In genomic region chr6:131924881-131925474, GRCh38 we compare ENCODE assay signal across 1 cellular context.
TF ChIP-seq lines count a peak whose summit lies in the region.

No MANE protein-coding gene starts in this region.

TF ChIP-seq in HepG2, 621 proteins besides CTCF, POLR2A, EP300 and RAD21 (continued from another document):
- TF ChIP-seq ATF6 (CRISPR knock-in tag; conservative IDR thresholded peaks at IDR 0.05) (0 out of 2 replicates have a peak, but pooled peaks have one; percentile 32), ATAD3A (CRISPR knock-in tag; IDR thresholded peaks at IDR 0.05) (no peak), ZNF75D (CRISPR knock-in tag; IDR thresholded peaks at IDR 0.05; ENCODE audit: borderline replicate concordance) (no peak), REXO4 (CRISPR knock-in tag; IDR thresholded peaks at IDR 0.05; ENCODE audit: borderline replicate concordance) (no peak), SAP130 (CRISPR knock-in tag; IDR thresholded peaks at IDR 0.05; ENCODE audit: low read depth) (0 out of 2 replicates have a peak, but pooled peaks have one; percentile 21), SMAD3 (CRISPR knock-in tag; IDR thresholded peaks at IDR 0.05) (no peak), RXRB (CRISPR knock-in tag; IDR thresholded peaks at IDR 0.05; ENCODE audit: borderline replicate concordance) (0 out of 2 replicates have a peak, but pooled peaks have one; percentile 52), KLF16 (CRISPR knock-in tag; IDR thresholded peaks at IDR 0.05) (0 out of 4 replicates have a peak, but pooled peaks of 1 of the 2 experiments have one; percentile 50), JUNB (CRISPR knock-in tag; IDR thresholded peaks at IDR 0.05; ENCODE audit: borderline replicate concordance) (no peak), ZNF746 (CRISPR knock-in tag; IDR thresholded peaks at IDR 0.05) (no peak), HMG20A (CRISPR knock-in tag; IDR thresholded peaks at IDR 0.05; ENCODE audit: borderline replicate concordance) (0 out of 2 replicates have a peak, but pooled peaks have one; percentile 17), CHD2 (IDR thresholded peaks at IDR 0.05; ENCODE audit: low read depth, low read length) (no peak), CHD4 (IDR thresholded peaks at IDR 0.05; ENCODE audit: borderline replicate concordance, low read length) (peak; percentile 27; the same call in 1 of the 2 replicates), ZBTB8A (CRISPR knock-in tag; IDR thresholded peaks at IDR 0.05; ENCODE audit: borderline replicate concordance, low read depth) (no peak), PTBP1 (IDR thresholded peaks at IDR 0.05; ENCODE audit: low read depth, low read length, poor library complexity, severe bottlenecking) (no peak), ZSCAN22 (CRISPR knock-in tag; IDR thresholded peaks at IDR 0.05) (no peak), RCOR2 (CRISPR knock-in tag; IDR thresholded peaks at IDR 0.05) (no peak)
- TF ChIP-seq, protein P1, sequence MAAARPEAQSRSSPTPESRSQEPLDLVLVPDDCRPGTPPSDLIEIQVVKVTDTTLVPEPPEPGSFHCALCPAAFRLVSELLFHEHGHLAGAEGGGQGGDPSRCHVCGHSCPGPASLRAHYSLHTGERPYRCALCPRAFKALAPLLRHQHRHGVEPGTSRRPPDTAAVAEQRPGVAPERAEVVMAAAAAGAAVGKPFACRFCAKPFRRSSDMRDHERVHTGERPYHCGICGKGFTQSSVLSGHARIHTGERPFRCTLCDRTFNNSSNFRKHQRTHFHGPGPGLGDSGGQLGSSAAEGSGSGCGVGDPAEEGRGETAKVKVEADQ (CRISPR knock-in tag; IDR thresholded peaks at IDR 0.05; ENCODE audit: borderline replicate concordance) = no peak
- TF ChIP-seq, protein P2, sequence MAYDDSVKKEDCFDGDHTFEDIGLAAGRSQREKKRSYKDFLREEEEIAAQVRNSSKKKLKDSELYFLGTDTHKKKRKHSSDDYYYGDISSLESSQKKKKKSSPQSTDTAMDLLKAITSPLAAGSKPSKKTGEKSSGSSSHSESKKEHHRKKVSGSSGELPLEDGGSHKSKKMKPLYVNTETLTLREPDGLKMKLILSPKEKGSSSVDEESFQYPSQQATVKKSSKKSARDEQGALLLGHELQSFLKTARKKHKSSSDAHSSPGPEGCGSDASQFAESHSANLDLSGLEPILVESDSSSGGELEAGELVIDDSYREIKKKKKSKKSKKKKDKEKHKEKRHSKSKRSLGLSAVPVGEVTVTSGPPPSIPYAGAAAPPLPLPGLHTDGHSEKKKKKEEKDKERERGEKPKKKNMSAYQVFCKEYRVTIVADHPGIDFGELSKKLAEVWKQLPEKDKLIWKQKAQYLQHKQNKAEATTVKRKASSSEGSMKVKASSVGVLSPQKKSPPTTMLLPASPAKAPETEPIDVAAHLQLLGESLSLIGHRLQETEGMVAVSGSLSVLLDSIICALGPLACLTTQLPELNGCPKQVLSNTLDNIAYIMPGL (CRISPR knock-in tag; IDR thresholded peaks at IDR 0.05; ENCODE audit: borderline replicate concordance in 1 of 2, low read depth in 1 of 2) = peak in 1 of 2 experiments; percentile 42; a peak in 1 of 4 replicates
- TF ChIP-seq, protein P3, sequence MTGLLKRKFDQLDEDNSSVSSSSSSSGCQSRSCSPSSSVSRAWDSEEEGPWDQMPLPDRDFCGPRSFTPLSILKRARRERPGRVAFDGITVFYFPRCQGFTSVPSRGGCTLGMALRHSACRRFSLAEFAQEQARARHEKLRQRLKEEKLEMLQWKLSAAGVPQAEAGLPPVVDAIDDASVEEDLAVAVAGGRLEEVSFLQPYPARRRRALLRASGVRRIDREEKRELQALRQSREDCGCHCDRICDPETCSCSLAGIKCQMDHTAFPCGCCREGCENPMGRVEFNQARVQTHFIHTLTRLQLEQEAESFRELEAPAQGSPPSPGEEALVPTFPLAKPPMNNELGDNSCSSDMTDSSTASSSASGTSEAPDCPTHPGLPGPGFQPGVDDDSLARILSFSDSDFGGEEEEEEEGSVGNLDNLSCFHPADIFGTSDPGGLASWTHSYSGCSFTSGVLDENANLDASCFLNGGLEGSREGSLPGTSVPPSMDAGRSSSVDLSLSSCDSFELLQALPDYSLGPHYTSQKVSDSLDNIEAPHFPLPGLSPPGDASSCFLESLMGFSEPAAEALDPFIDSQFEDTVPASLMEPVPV (CRISPR knock-in tag; IDR thresholded peaks at IDR 0.05) = no peak
TF ChIP-seq in HepG2: peak in this region for 19.
